Comparison of ENCODE assay signal across 23 cellular contexts in the genomic region with DNA sequence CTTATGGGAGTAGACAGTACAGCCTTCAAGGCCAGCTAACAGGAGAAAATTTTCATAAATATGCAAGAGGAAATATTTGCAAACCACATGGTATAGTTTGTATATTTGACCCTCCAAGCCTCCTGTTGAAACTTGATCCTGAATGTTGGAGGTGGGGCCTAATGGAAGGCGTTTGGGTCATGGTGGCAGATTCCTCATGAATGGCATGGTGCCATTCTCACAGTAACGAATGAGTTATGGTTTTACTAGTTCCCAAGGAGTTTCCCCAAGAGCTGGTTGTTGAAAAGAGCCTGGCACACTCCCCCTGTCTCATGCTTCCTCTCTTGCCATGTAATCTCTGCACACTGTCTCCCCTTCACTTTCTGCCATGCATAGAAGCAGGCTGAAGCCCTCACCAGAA. TPM values are rescaled to one million over a fixed set of nuclear protein-coding genes. Genes with fewer than 3 reads are reported as not detected.
DNase-seq lines count a peak whose midpoint lies in the region; ATAC-seq and TF ChIP-seq lines count a peak whose summit lies in the region.
"Had no signal": no experiment of that assay in that cellular context is flagged by ENCODE, and none has a peak within 500 bp of the region (broad histone marks: within the 10 kb centered on the region; RNA-seq: fewer than 3 reads in every experiment).

No MANE protein-coding gene starts in this region.

- H3K27me3 Mint-ChIP-seq in T-helper 17 cell = peaks cover 30% of the 10 kb centered on the region
- H3K27me3 Mint-ChIP-seq in activated CD4-positive, alpha-beta T cell treated with anti-CD3 and anti-CD28 coated beads, Interleukin-2, amount 10 ng/mL, durations not matched to agents 24 days and 14 days = peaks cover 20% of the 10 kb centered on the region

- DNase-seq in DMS 273 treated with DMSO at 0.1 percent for 48 hours (lab: John Stamatoyannopoulos, UW) (peak; percentile 10), HT1080 (ENCODE audit: low read depth) (peak; percentile 53), T-helper 17 cell (no peak), foreskin fibroblast (peak; percentile 81 to 93), hepatic stellate cell (ENCODE audit: low spot score) (no peak), mesenteric fat pad (ENCODE audit: low spot score) (no peak)
- no peak for DNase-seq in activated CD4-positive, alpha-beta T cell treated with anti-CD3 and anti-CD28 coated beads, Interleukin-2, amount 10 ng/mL, durations not matched to agents 24 days and 14 days
- DNase-seq: activated CD4-positive, alpha-beta T cell treated with anti-CD3 and anti-CD28 coated beads, Interleukin-2, amount 50 U/mL, for 48 hours; activated effector memory CD4-positive, alpha-beta T cell treated with anti-CD3 and anti-CD28 coated beads, Interleukin-2, amount 50 U/mL, for 16 hours; DND-41; effector memory CD8-positive, alpha-beta T cell; GM23248; heart right ventricle; MV-4-11; naive thymus-derived CD8-positive, alpha-beta T cell; NCI-H446 treated with DMSO at 0.1 percent for 48 hours; sigmoid colon; stimulated activated naive CD4-positive, alpha-beta T cell; T-helper 9 cell had no signal

- H3K9me3 ChIP-seq in T-helper 17 cell (ENCODE audit: control insufficient read depth, low read length, poor library complexity, severe bottlenecking) = no peaks in the 10 kb centered on the region
- H3K9me3 ChIP-seq: BLaER1, heart right ventricle, sigmoid colon had no signal

- H3K4me3 Mint-ChIP-seq in T-helper 17 cell = peak overlapping the region; percentile 31
- H3K4me3 Mint-ChIP-seq in activated CD4-positive, alpha-beta T cell treated with anti-CD3 and anti-CD28 coated beads, Interleukin-2, amount 10 ng/mL, durations not matched to agents 24 days and 14 days = no peak overlapping the region
- H3K4me3 Mint-ChIP-seq: effector memory CD8-positive, alpha-beta T cell had no signal

- no peak overlapping the region for H3K27ac Mint-ChIP-seq in T-helper 17 cell
- no peak overlapping the region for H3K27ac Mint-ChIP-seq in activated CD4-positive, alpha-beta T cell treated with anti-CD3 and anti-CD28 coated beads, Interleukin-2, amount 10 ng/mL, durations not matched to agents 24 days and 14 days
- H3K27ac Mint-ChIP-seq: effector memory CD8-positive, alpha-beta T cell had no signal

- H3K4me1 Mint-ChIP-seq in T-helper 17 cell = peaks cover 9% of the 10 kb centered on the region
- H3K4me1 Mint-ChIP-seq in activated CD4-positive, alpha-beta T cell treated with anti-CD3 and anti-CD28 coated beads, Interleukin-2, amount 10 ng/mL, durations not matched to agents 24 days and 14 days = peaks cover 9% of the 10 kb centered on the region

- no peak for TF ChIP-seq CTCF in foreskin fibroblast (IDR thresholded peaks at IDR 0.05; ENCODE audit: low read depth, low read length)

- H3K9me3 Mint-ChIP-seq in activated CD4-positive, alpha-beta T cell treated with anti-CD3 and anti-CD28 coated beads, Interleukin-2, amount 10 ng/mL, durations not matched to agents 24 days and 14 days = no peaks in the 10 kb centered on the region
- H3K9me3 Mint-ChIP-seq: brain; effector memory CD8-positive, alpha-beta T cell; naive thymus-derived CD8-positive, alpha-beta T cell had no signal

- intact Hi-C loops in activated CD4-positive, alpha-beta T cell treated with anti-CD3 and anti-CD28 coated beads, Interleukin-2, amount 10 ng/mL, durations not matched to agents 24 days and 14 days (cut with micrococcal nuclease) = no loop called here

- no peak overlapping the region for H3K4me3 ChIP-seq in foreskin fibroblast (ENCODE audit: low read depth in 1 of 2, low read length in 2 of 2)
- H3K4me3 ChIP-seq: BLaER1, GM23248, heart right ventricle, sigmoid colon had no signal

- peaks cover 6% of the 10 kb centered on the region for H3K36me3 Mint-ChIP-seq in T-helper 17 cell (ENCODE audit: low read depth)
- peaks cover 3% of the 10 kb centered on the region for H3K36me3 Mint-ChIP-seq in activated CD4-positive, alpha-beta T cell treated with anti-CD3 and anti-CD28 coated beads, Interleukin-2, amount 10 ng/mL, durations not matched to agents 24 days and 14 days (ENCODE audit: low read depth)
- H3K36me3 Mint-ChIP-seq: brain had no signal

- ATAC-seq in T-helper 17 cell (no peak), GM21786 (IDR thresholded peaks at IDR 0.05; ENCODE audit: unreplicated experiment) (no peak)
- ATAC-seq: effector memory CD8-positive, alpha-beta T cell; heart right ventricle; left lobe of liver; naive thymus-derived CD8-positive, alpha-beta T cell had no signal

RNA-seq across cellular contexts. Expression of a gene that starts 3.3 kb away (rescaled TPM):
- total RNA-seq in HT1080 (2014; rRNA removed; shearing (Covaris generic)) = 116 and 121 TPM in 2 replicates
- 93.6 and 97.2 TPM in 2 replicates for polyA plus RNA-seq in HT1080 (2015; cell fraction: cytosol; rRNA removed)
- polyA plus RNA-seq in HT1080 (2015; cell fraction: nucleus; rRNA removed) = 50.6 and 58.0 TPM in 2 replicates
- total RNA-seq in T-helper 17 cell = 10 to 100 TPM; 23.7 to 29.4 TPM
- total RNA-seq in mesenteric fat pad = 89.0 TPM
- 60.2 and 64.1 TPM in 2 replicates for total RNA-seq in activated CD4-positive, alpha-beta T cell treated with anti-CD3 and anti-CD28 coated beads, Interleukin-2, amount 10 ng/mL, durations not matched to agents 24 days and 14 days

RNA-seq across cellular contexts. Expression of a gene that starts 42.9 kb away (rescaled TPM):
- 22.0 and 22.5 TPM in 2 replicates for total RNA-seq in HT1080 (2014; rRNA removed; shearing (Covaris generic))
- polyA plus RNA-seq in HT1080 (2015; cell fraction: cytosol; rRNA removed) = 11.2 and 17.9 TPM in 2 replicates
- polyA plus RNA-seq in HT1080 (2015; cell fraction: nucleus; rRNA removed) = 38.3 and 41.1 TPM in 2 replicates
- 10 to 100 TPM; 42.6 to 49.5 TPM for total RNA-seq in T-helper 17 cell
- total RNA-seq in mesenteric fat pad = 81.6 TPM
- 52.2 and 59.1 TPM in 2 replicates for total RNA-seq in activated CD4-positive, alpha-beta T cell treated with anti-CD3 and anti-CD28 coated beads, Interleukin-2, amount 10 ng/mL, durations not matched to agents 24 days and 14 days

RNA-seq across cellular contexts. Expression of a gene that starts 45.2 kb away (rescaled TPM):
- 16.2 and 20.1 TPM in 2 replicates for total RNA-seq in HT1080 (2014; rRNA removed; shearing (Covaris generic))
- polyA plus RNA-seq in HT1080 (2015; cell fraction: cytosol; rRNA removed) = 8.7 and 9.0 TPM in 2 replicates
- polyA plus RNA-seq in HT1080 (2015; cell fraction: nucleus; rRNA removed) = 27.9 and 28.9 TPM in 2 replicates
- total RNA-seq in T-helper 17 cell (1 to 10 TPM in 1 of 2 donors, under 1 TPM in 1; 0.99 to 1.6 TPM), mesenteric fat pad (1.2 TPM)
- total RNA-seq in activated CD4-positive, alpha-beta T cell treated with anti-CD3 and anti-CD28 coated beads, Interleukin-2, amount 10 ng/mL, durations not matched to agents 24 days and 14 days = 6.8 and 8.7 TPM in 2 replicates

Comparison
In these comparisons a context has a peak if more than half of its experiments do, and no peak if none do; other contexts are left out.
1. DNase-seq: peak in DMS 273 treated with DMSO at 0.1 percent for 48 hours (single experiment), HT1080 (single experiment) and foreskin fibroblast (2 of 2); none in T-helper 17 cell (0 of 3), hepatic stellate cell (single experiment), mesenteric fat pad (single experiment) and activated CD4-positive, alpha-beta T cell treated with anti-CD3 and anti-CD28 coated beads, Interleukin-2, amount 10 ng/mL, durations not matched to agents 24 days and 14 days (single experiment).